In genomic region chr19:16327501-16327900, GRCh38 we compare ENCODE assay signal across 9 cellular contexts. TPM values are rescaled to one million over a fixed set of nuclear protein-coding genes. Genes with fewer than 3 reads are reported as not detected.
DNase-seq lines count a peak whose midpoint lies in the region; ATAC-seq and TF ChIP-seq lines count a peak whose summit lies in the region.
"Had no signal": no experiment of that assay in that cellular context is flagged by ENCODE, and none has a peak within 500 bp of the region (broad histone marks: within the 10 kb centered on the region; RNA-seq: fewer than 3 reads in every experiment).

No MANE protein-coding gene starts in this region.

- no peak for ATAC-seq in activated T-cell treated with anti-CD3 and anti-CD28 coated beads, Interleukin-2, amount 50 U/mL, for 4 hours
- no peak for ATAC-seq in left lung

- H3K9ac ChIP-seq in SK-N-SH: no peak overlapping the region; the same call in 1 of the 2 replicates

- peaks cover 19% of the 10 kb centered on the region; the same call in 1 of the 2 replicates for H3K79me2 ChIP-seq in SK-N-SH (ENCODE audit: insufficient read depth)

- no peak for TF ChIP-seq RAD21 in SK-N-SH (IDR thresholded peaks at IDR 0.05; ENCODE audit: low read length)

- H3K36me3 Mint-ChIP-seq in activated T-cell treated with anti-CD3 and anti-CD28 coated beads, Interleukin-2, amount 50 U/mL, for 4 hours (ENCODE audit: insufficient read depth): peaks cover 11% of the 10 kb centered on the region

- H3K4me2 ChIP-seq in SK-N-SH: no peak overlapping the region; the same call in 1 of the 2 replicates

- POLR2A ChIA-PET in SK-N-SH (lab: Yijun Ruan, JAX): no interaction called here

- no peaks in the 10 kb centered on the region for H3K9me3 Mint-ChIP-seq in activated T-cell treated with anti-CD3 and anti-CD28 coated beads, Interleukin-2, amount 50 U/mL, for 4 hours

- no peak for TF ChIP-seq POLR2A in suprapubic skin (IDR thresholded peaks at IDR 0.05)

- H3K4me3 ChIP-seq in left lung: peak overlapping the region; percentile 60 to 77
- H3K4me3 ChIP-seq in suprapubic skin: peak overlapping the region; percentile 74
- no peak overlapping the region; a peak in 1 of 4 replicates for H3K4me3 ChIP-seq in SK-N-SH (ENCODE audit: low read depth in 2 of 2, low read length in 1 of 2)

- H3K4me3 Mint-ChIP-seq in activated T-cell treated with anti-CD3 and anti-CD28 coated beads, Interleukin-2, amount 50 U/mL, for 4 hours: peak overlapping the region; percentile 76

- no peaks in the 10 kb centered on the region for H3K27me3 Mint-ChIP-seq in activated T-cell treated with anti-CD3 and anti-CD28 coated beads, Interleukin-2, amount 50 U/mL, for 4 hours (ENCODE audit: low read depth)

- H3K9me3 ChIP-seq in left lung: no peaks in the 10 kb centered on the region
- no peaks in the 10 kb centered on the region for H3K9me3 ChIP-seq in suprapubic skin
- no peaks in the 10 kb centered on the region for H3K9me3 ChIP-seq in SK-N-SH

- intact Hi-C loops in left lung (cut with DNase I): loop anchor here in 1 of 2 donors (10.0 kb wide), 1 partner anchor 73 kb away; no protein-coding TSS in a partner anchor

- peaks cover 69% of the 10 kb centered on the region for H3K4me1 Mint-ChIP-seq in activated T-cell treated with anti-CD3 and anti-CD28 coated beads, Interleukin-2, amount 50 U/mL, for 4 hours (ENCODE audit: low read depth)

- H3F3A ChIP-seq in SK-N-SH (replicated peaks; ENCODE audit: insufficient read depth): peaks cover 47% of the 10 kb centered on the region

- H2AFZ ChIP-seq in SK-N-SH (ENCODE audit: low read depth): no peak overlapping the region

- H3K36me3 ChIP-seq in left lung (peaks cover 0 to 28% of the 10 kb centered on the region in 2 donors), suprapubic skin (peaks cover 23% of the 10 kb centered on the region), SK-N-SH (replicated peaks in 1 of 2; ENCODE audit: control insufficient read depth in 1 of 2, insufficient read depth in 2 of 2, low read length in 1 of 2) (peaks cover 0 to 3% of the 10 kb centered on the region in 2 experiments)

- H3K4me1 ChIP-seq in left lung (peaks cover 13 to 67% of the 10 kb centered on the region in 2 donors), suprapubic skin (peaks cover 49% of the 10 kb centered on the region), SK-N-SH (ENCODE audit: control insufficient read depth in 1 of 2, insufficient read depth in 2 of 2, low read depth in 1 of 2, low read length in 1 of 2) (no peaks in the 10 kb centered on the region)

- DNase-seq in activated T-cell treated with anti-CD3 and anti-CD28 coated beads, Interleukin-2, amount 50 U/mL, for 1 hour: peak; percentile 46
- no peak for DNase-seq in activated T-cell treated with anti-CD3 and anti-CD28 coated beads, Interleukin-2, amount 50 U/mL, for 48 hours
- DNase-seq in activated T-cell treated with anti-CD3 and anti-CD28 coated beads, Interleukin-2, amount 50 U/mL, for 4 hours: no peak
- DNase-seq in left lung (no peak), suprapubic skin (ENCODE audit: low spot score in 2 of 2) (no peak), SK-N-SH (no peak), NCI-H1092 treated with DMSO at 0.1 percent for 48 hours (lab: John Stamatoyannopoulos, UW) (no peak), superior temporal gyrus (ENCODE audit: extremely low spot score) (no peak)

- TF ChIP-seq CTCF in left lung (IDR thresholded peaks at IDR 0.05) (no peak), suprapubic skin (IDR thresholded peaks at IDR 0.05) (no peak), SK-N-SH (IDR thresholded peaks at IDR 0.05) (no peak)

- H4K20me1 ChIP-seq in SK-N-SH (ENCODE audit: insufficient read depth): peaks cover 35% of the 10 kb centered on the region

- 46% methylated on average over 6 of the region's 6 CpGs for WGBS in suprapubic skin
- WGBS in SK-N-SH (ENCODE audit: low lambda C conversion rate): 67% methylated on average over 6 of the region's 6 CpGs

- H3K9me2 ChIP-seq in SK-N-SH: no peaks in the 10 kb centered on the region

- peak overlapping the region; percentile 76 to 98 for H3K27ac ChIP-seq in left lung
- peak overlapping the region; percentile 89 for H3K27ac ChIP-seq in suprapubic skin
- H3K27ac ChIP-seq in SK-N-SH (ENCODE audit: low read depth in 2 of 2, low read length in 1 of 2): no peak overlapping the region
- H3K27ac ChIP-seq: epithelial cell of prostate had no signal

- TF ChIP-seq EP300 in suprapubic skin (IDR thresholded peaks at IDR 0.05) (no peak), SK-N-SH (IDR thresholded peaks at IDR 0.05; ENCODE audit: borderline replicate concordance in 1 of 2, low read depth in 1 of 2, low read length in 1 of 2) (no peak)

- CTCF ChIA-PET in SK-N-SH (lab: Yijun Ruan, JAX): interaction anchor here (1.4 kb wide), 1 partner anchor 22 kb away, joined by 5 read pairs; no protein-coding TSS in a partner anchor

- H3K27me3 ChIP-seq in left lung (no peaks in the 10 kb centered on the region), suprapubic skin (no peaks in the 10 kb centered on the region), SK-N-SH (ENCODE audit: insufficient read depth) (peaks cover 18% of the 10 kb centered on the region; the same call in 1 of the 2 replicates)

TF ChIP-seq in SK-N-SH, 30 proteins besides CTCF, POLR2A, EP300 and RAD21:
- no peak for TF ChIP-seq YY1 (IDR thresholded peaks at IDR 0.05; ENCODE audit: low read depth)
- no peak for TF ChIP-seq RFX5 (IDR thresholded peaks at IDR 0.05; ENCODE audit: low read length)
TF ChIP-seq in SK-N-SH: peak in this region for 0.

RNA-seq across cellular contexts. Expression of gene KLF2, which starts 2.9 kb away (rescaled TPM):
- 1 to 10 TPM; 1.4 to 2.5 (median 2.4) TPM for total RNA-seq in activated T-cell treated with anti-CD3 and anti-CD28 coated beads, Interleukin-2, amount 50 U/mL, for 4 hours
- total RNA-seq in left lung (10 to 100 TPM; 30.2 to 75.9 TPM), suprapubic skin (10 to 100 TPM; 27.0 to 41.1 (median 36.9) TPM)
- 2.8 and 6.9 TPM in 2 replicates for polyA plus RNA-seq in SK-N-SH (2012; rRNA removed)
- 3.7 and 6.6 TPM in 2 replicates for polyA plus RNA-seq in SK-N-SH (2012; cell fraction: cytosol; rRNA removed)
- 18.9 and 48.1 TPM in 2 replicates for polyA plus RNA-seq in SK-N-SH (2012; cell fraction: nucleus; rRNA removed)

Comparison
In these comparisons a context has a peak if more than half of its experiments do, and no peak if none do; other contexts are left out.
1. H3K27ac ChIP-seq: peak in left lung (2 of 2) and suprapubic skin (single experiment); none in SK-N-SH (0 of 2).
2. H3K4me3 ChIP-seq: peak in left lung (2 of 2) and suprapubic skin (single experiment); none in SK-N-SH (0 of 2).
3. RNA of gene KLF2, which starts 2.9 kb away (total RNA-seq): 30.2 to 75.9 TPM in left lung and 27.0 to 41.1 TPM in suprapubic skin; 1.4 to 2.5 TPM in activated T-cell treated with anti-CD3 and anti-CD28 coated beads, Interleukin-2, amount 50 U/mL, for 4 hours; every median in the first group is over 4 times any median in the second.